ENCODE assay signal across 1 cellular context in genomic region chr22:38612217-38613006, GRCh38.
TF ChIP-seq lines count a peak whose summit lies in the region.

No MANE protein-coding gene starts in this region.

TF ChIP-seq in HepG2, 621 proteins besides CTCF, POLR2A, EP300 and RAD21:
- TF ChIP-seq WIZ (CRISPR knock-in tag; IDR thresholded peaks at IDR 0.05) (no peak), DDIT3 (CRISPR knock-in tag; IDR thresholded peaks at IDR 0.05) (no peak), REXO4 (CRISPR knock-in tag; IDR thresholded peaks at IDR 0.05; ENCODE audit: borderline replicate concordance) (no peak), ZNF503 (CRISPR knock-in tag; IDR thresholded peaks at IDR 0.05) (no peak), HNF4A (CRISPR knock-in tag; IDR thresholded peaks at IDR 0.05) (no peak), MAFF (IDR thresholded peaks at IDR 0.05; ENCODE audit: low read depth, low read length) (no peak), SALL2 (CRISPR knock-in tag; IDR thresholded peaks at IDR 0.05) (no peak), TBX2 (CRISPR knock-in tag; IDR thresholded peaks at IDR 0.05; ENCODE audit: borderline replicate concordance) (no peak), ZNF281 (CRISPR knock-in tag; IDR thresholded peaks at IDR 0.05; ENCODE audit: borderline replicate concordance) (no peak), SAFB2 (CRISPR knock-in tag; IDR thresholded peaks at IDR 0.05; ENCODE audit: borderline replicate concordance, low read depth) (no peak), YY1 (IDR thresholded peaks at IDR 0.05; ENCODE audit: insufficient read depth, insufficient replicate concordance, low read depth, low read length) (no peak), ARID4A (CRISPR knock-in tag; IDR thresholded peaks at IDR 0.05; ENCODE audit: borderline replicate concordance) (no peak), ZNF225 (CRISPR knock-in tag; IDR thresholded peaks at IDR 0.05) (no peak), ZNF788 (CRISPR knock-in tag; IDR thresholded peaks at IDR 0.05; ENCODE audit: borderline replicate concordance) (no peak), FOXA3 (CRISPR knock-in tag; IDR thresholded peaks at IDR 0.05) (no peak), ZNF639 (CRISPR knock-in tag; conservative IDR thresholded peaks at IDR 0.05) (no peak), SRSF1 (optimal IDR thresholded peaks at IDR 0.05; ENCODE audit: low read depth, low read length) (no peak), FOXJ3 (CRISPR knock-in tag; IDR thresholded peaks at IDR 0.05; ENCODE audit: borderline replicate concordance) (no peak), PREB (CRISPR knock-in tag; IDR thresholded peaks at IDR 0.05) (no peak), PAX8 (CRISPR knock-in tag; IDR thresholded peaks at IDR 0.05; ENCODE audit: borderline replicate concordance) (no peak)
